In genomic region chr16:70685061-70685937, GRCh38 we compare ENCODE assay signal across 1 cellular context.
A peak's percentile ranks its signal among the peaks of the same experiment; 100 is the strongest.
TF ChIP-seq lines count a peak whose summit lies in the region.

No MANE protein-coding gene starts in this region.

TF ChIP-seq in K562, 482 proteins besides CTCF, POLR2A, EP300 and RAD21 (continued from another document):
- TF ChIP-seq NRF1 (conservative IDR thresholded peaks at IDR 0.05 in 1 of 2, IDR thresholded peaks at IDR 0.05 in 1 of 2) = 0 out of 4 replicates have a peak, but pooled peaks of 1 of the 2 experiments have one; percentile 12
- TF ChIP-seq RBFOX2 (IDR thresholded peaks at IDR 0.05; ENCODE audit: low read depth, low read length) = peak; percentile 68
- peak; percentile 65 for TF ChIP-seq SAP30 (IDR thresholded peaks at IDR 0.05; ENCODE audit: borderline replicate concordance, insufficient read depth, low read depth, low read length, poor library complexity, severe bottlenecking)
- TF ChIP-seq PML (IDR thresholded peaks at IDR 0.05; ENCODE audit: low read length) = no peak
- TF ChIP-seq NCOA6 (IDR thresholded peaks at IDR 0.05) = no peak
- TF ChIP-seq SLC30A9 (CRISPR knock-in tag; IDR thresholded peaks at IDR 0.05) = no peak
- TF ChIP-seq ZNF197 (CRISPR knock-in tag; IDR thresholded peaks at IDR 0.05; ENCODE audit: low read depth) = no peak
- no peak for TF ChIP-seq MAFK (IDR thresholded peaks at IDR 0.05; ENCODE audit: low read length)
- no peak for TF ChIP-seq CBX3 (IDR thresholded peaks at IDR 0.05; ENCODE audit: borderline replicate concordance in 1 of 2, low read length in 2 of 2)
- TF ChIP-seq GATAD2A (IDR thresholded peaks at IDR 0.05) = no peak
- TF ChIP-seq RBM15 (IDR thresholded peaks at IDR 0.05; ENCODE audit: insufficient read depth, low read length) = no peak
- TF ChIP-seq, protein P1, sequence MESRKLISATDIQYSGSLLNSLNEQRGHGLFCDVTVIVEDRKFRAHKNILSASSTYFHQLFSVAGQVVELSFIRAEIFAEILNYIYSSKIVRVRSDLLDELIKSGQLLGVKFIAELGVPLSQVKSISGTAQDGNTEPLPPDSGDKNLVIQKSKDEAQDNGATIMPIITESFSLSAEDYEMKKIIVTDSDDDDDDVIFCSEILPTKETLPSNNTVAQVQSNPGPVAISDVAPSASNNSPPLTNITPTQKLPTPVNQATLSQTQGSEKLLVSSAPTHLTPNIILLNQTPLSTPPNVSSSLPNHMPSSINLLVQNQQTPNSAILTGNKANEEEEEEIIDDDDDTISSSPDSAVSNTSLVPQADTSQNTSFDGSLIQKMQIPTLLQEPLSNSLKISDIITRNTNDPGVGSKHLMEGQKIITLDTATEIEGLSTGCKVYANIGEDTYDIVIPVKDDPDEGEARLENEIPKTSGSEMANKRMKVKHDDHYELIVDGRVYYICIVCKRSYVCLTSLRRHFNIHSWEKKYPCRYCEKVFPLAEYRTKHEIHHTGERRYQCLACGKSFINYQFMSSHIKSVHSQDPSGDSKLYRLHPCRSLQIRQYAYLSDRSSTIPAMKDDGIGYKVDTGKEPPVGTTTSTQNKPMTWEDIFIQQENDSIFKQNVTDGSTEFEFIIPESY (CRISPR knock-in tag; IDR thresholded peaks at IDR 0.05) = no peak
- TF ChIP-seq USF2 (CRISPR knock-in tag; IDR thresholded peaks at IDR 0.05) = no peak
- peak; percentile 44 for TF ChIP-seq RBM22 (IDR thresholded peaks at IDR 0.05; ENCODE audit: low read depth, low read length, poor library complexity, severe bottlenecking)
- TF ChIP-seq SMAD1 (IDR thresholded peaks at IDR 0.05; ENCODE audit: low read depth, low read length, partially characterized antibody) = no peak
- TF ChIP-seq SREBF1 (IDR thresholded peaks at IDR 0.05; ENCODE audit: borderline replicate concordance, low read depth, low read length) = no peak
- no peak for TF ChIP-seq TAL1 (IDR thresholded peaks at IDR 0.05)
- peak; percentile 29; the same call in 1 of the 2 replicates for TF ChIP-seq L3MBTL2 (IDR thresholded peaks at IDR 0.05)
- no peak for TF ChIP-seq IRF9 (tag; IDR thresholded peaks at IDR 0.05)
- TF ChIP-seq ZNF347 (CRISPR knock-in tag; IDR thresholded peaks at IDR 0.05; ENCODE audit: low read depth) = no peak
- no peak for TF ChIP-seq DMBX1 (CRISPR knock-in tag; IDR thresholded peaks at IDR 0.05; ENCODE audit: borderline replicate concordance)
- no peak for TF ChIP-seq RFX5 (IDR thresholded peaks at IDR 0.05; ENCODE audit: low read depth, low read length)
- TF ChIP-seq E2F5 (CRISPR knock-in tag; IDR thresholded peaks at IDR 0.05) = no peak
- no peak for TF ChIP-seq ZNF586 (CRISPR knock-in tag; conservative IDR thresholded peaks at IDR 0.05)
- TF ChIP-seq SMARCC2 (IDR thresholded peaks at IDR 0.05; ENCODE audit: low read depth) = no peak
